1 cellular context compared by ENCODE assay signal in the genomic region with DNA sequence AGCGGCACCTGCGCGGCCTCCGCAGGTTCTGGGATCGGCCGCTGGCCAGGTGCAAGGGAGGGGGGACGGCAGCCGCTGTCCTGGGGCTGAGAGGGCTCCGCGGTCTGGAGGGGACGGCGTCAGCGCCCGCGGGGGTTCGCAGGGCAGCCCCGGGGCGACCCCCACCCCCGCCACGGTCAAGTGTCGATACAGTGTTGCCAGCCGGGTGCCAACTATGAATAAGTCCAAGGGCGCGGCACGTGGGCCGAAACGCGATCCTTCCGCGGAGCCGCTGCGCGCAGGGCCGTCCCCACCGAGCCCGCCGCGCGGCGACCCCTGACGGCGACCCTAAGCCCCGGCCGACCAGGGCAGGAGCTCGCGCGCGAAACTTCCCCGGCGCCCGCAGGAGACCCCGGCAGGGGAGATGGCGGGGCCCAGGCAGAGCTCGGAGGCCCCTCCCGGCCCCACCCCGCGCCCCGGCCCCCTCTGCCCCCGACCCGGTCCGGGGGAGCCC.
TF ChIP-seq lines count a peak whose summit lies in the region.

No MANE protein-coding gene starts in this region.

TF ChIP-seq in HepG2, 621 proteins besides CTCF, POLR2A, EP300 and RAD21 (continued from another document):
- TF ChIP-seq TBX2 (CRISPR knock-in tag; IDR thresholded peaks at IDR 0.05; ENCODE audit: borderline replicate concordance) = 0 out of 2 replicates have a peak, but pooled peaks have one; percentile 27
- TF ChIP-seq, protein P1, sequence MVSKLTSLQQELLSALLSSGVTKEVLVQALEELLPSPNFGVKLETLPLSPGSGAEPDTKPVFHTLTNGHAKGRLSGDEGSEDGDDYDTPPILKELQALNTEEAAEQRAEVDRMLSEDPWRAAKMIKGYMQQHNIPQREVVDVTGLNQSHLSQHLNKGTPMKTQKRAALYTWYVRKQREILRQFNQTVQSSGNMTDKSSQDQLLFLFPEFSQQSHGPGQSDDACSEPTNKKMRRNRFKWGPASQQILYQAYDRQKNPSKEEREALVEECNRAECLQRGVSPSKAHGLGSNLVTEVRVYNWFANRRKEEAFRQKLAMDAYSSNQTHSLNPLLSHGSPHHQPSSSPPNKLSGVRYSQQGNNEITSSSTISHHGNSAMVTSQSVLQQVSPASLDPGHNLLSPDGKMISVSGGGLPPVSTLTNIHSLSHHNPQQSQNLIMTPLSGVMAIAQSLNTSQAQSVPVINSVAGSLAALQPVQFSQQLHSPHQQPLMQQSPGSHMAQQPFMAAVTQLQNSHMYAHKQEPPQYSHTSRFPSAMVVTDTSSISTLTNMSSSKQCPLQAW (CRISPR knock-in tag; IDR thresholded peaks at IDR 0.05) = no peak
- TF ChIP-seq BORCS8-MEF2B (CRISPR knock-in tag; IDR thresholded peaks at IDR 0.05) = no peak
- TF ChIP-seq, protein P2, sequence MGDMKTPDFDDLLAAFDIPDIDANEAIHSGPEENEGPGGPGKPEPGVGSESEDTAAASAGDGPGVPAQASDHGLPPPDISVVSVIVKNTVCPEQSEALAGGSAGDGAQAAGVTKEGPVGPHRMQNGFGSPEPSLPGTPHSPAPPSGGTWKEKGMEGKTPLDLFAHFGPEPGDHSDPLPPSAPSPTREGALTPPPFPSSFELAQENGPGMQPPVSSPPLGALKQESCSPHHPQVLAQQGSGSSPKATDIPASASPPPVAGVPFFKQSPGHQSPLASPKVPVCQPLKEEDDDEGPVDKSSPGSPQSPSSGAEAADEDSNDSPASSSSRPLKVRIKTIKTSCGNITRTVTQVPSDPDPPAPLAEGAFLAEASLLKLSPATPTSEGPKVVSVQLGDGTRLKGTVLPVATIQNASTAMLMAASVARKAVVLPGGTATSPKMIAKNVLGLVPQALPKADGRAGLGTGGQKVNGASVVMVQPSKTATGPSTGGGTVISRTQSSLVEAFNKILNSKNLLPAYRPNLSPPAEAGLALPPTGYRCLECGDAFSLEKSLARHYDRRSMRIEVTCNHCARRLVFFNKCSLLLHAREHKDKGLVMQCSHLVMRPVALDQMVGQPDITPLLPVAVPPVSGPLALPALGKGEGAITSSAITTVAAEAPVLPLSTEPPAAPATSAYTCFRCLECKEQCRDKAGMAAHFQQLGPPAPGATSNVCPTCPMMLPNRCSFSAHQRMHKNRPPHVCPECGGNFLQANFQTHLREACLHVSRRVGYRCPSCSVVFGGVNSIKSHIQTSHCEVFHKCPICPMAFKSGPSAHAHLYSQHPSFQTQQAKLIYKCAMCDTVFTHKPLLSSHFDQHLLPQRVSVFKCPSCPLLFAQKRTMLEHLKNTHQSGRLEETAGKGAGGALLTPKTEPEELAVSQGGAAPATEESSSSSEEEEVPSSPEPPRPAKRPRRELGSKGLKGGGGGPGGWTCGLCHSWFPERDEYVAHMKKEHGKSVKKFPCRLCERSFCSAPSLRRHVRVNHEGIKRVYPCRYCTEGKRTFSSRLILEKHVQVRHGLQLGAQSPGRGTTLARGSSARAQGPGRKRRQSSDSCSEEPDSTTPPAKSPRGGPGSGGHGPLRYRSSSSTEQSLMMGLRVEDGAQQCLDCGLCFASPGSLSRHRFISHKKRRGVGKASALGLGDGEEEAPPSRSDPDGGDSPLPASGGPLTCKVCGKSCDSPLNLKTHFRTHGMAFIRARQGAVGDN (CRISPR knock-in tag; IDR thresholded peaks at IDR 0.05) = peak; percentile 85
- TF ChIP-seq SATB2 (CRISPR knock-in tag; IDR thresholded peaks at IDR 0.05) = no peak
- TF ChIP-seq CENPX (CRISPR knock-in tag; IDR thresholded peaks at IDR 0.05) = no peak
- no peak for TF ChIP-seq ZNF558 (CRISPR knock-in tag; IDR thresholded peaks at IDR 0.05; ENCODE audit: borderline replicate concordance)
- TF ChIP-seq GATAD2A (CRISPR knock-in tag; IDR thresholded peaks at IDR 0.05) = 0 out of 2 replicates have a peak, but pooled peaks have one; percentile 22
- TF ChIP-seq, protein P3, sequence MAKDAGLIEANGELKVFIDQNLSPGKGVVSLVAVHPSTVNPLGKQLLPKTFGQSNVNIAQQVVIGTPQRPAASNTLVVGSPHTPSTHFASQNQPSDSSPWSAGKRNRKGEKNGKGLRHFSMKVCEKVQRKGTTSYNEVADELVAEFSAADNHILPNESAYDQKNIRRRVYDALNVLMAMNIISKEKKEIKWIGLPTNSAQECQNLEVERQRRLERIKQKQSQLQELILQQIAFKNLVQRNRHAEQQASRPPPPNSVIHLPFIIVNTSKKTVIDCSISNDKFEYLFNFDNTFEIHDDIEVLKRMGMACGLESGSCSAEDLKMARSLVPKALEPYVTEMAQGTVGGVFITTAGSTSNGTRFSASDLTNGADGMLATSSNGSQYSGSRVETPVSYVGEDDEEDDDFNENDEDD (CRISPR knock-in tag; IDR thresholded peaks at IDR 0.05; ENCODE audit: borderline replicate concordance) = 0 out of 2 replicates have a peak, but pooled peaks have one; percentile 35
- TF ChIP-seq AKAP8 (CRISPR knock-in tag; IDR thresholded peaks at IDR 0.05) = peak; percentile 86; the same call in 1 of the 2 replicates
- TF ChIP-seq, protein P4, sequence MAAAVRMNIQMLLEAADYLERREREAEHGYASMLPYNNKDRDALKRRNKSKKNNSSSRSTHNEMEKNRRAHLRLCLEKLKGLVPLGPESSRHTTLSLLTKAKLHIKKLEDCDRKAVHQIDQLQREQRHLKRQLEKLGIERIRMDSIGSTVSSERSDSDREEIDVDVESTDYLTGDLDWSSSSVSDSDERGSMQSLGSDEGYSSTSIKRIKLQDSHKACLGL (CRISPR knock-in tag; IDR thresholded peaks at IDR 0.05) = peak; percentile 76; the same call in 1 of the 2 replicates
- TF ChIP-seq POLR2G (IDR thresholded peaks at IDR 0.05; ENCODE audit: low read depth, low read length) = peak; percentile 60; the same call in 1 of the 2 replicates
- peak; percentile 76 for TF ChIP-seq RBFOX2 (IDR thresholded peaks at IDR 0.05; ENCODE audit: low read depth, low read length)
